Comparison of ENCODE assay signal across 13 cellular contexts in genomic region chr14:103548463-103549351, GRCh38. TPM values are rescaled to one million over a fixed set of nuclear protein-coding genes. Genes with fewer than 3 reads are reported as not detected.
DNase-seq lines count a peak whose midpoint lies in the region; ATAC-seq and TF ChIP-seq lines count a peak whose summit lies in the region.
"Had no signal": no experiment of that assay in that cellular context is flagged by ENCODE, and none has a peak within 500 bp of the region (broad histone marks: within the 10 kb centered on the region; RNA-seq: fewer than 3 reads in every experiment).

No MANE protein-coding gene starts in this region.

- H3K27me3 ChIP-seq in body of pancreas (no peaks in the 10 kb centered on the region), left ventricle myocardium inferior (ENCODE audit: low read depth) (no peaks in the 10 kb centered on the region), WERI-Rb-1 (ENCODE audit: insufficient read depth, low read depth, severe bottlenecking) (no peaks in the 10 kb centered on the region)
- H3K27me3 ChIP-seq: gastrocnemius medialis, uterus had no signal

- DNase-seq in body of pancreas = peak in 1 of 4 donors; percentile 10
- DNase-seq in left ventricle myocardium inferior = peak; percentile 15
- peak in 28 of 49 donors; percentile 38 to 84 (median 64) for DNase-seq in substantia nigra (lab: John Stamatoyannopoulos, UW)
- no peak for DNase-seq in NCI-H748 (lab: John Stamatoyannopoulos, UW; ENCODE audit: unreplicated experiment)
- DNase-seq in WERI-Rb-1 = no peak
- DNase-seq: activated naive CD4-positive, alpha-beta T cell treated with anti-CD3 and anti-CD28 coated beads, Interleukin-2, amount 10 ng/mL, durations not matched to agents 7 days and 5 days; gastrocnemius medialis; NCI-H1417 treated with DMSO at 0.1 percent for 48 hours; NCI-H446 treated with DMSO at 0.1 percent for 48 hours; PC-3; stimulated activated CD4-positive, alpha-beta T cell treated with anti-CD3 and anti-CD28 coated beads, Interleukin-2, amount 100 ng/mL, for 48 hours had no signal

- no peaks in the 10 kb centered on the region for H3K36me3 ChIP-seq in body of pancreas (replicated peaks in 1 of 2; ENCODE audit: insufficient read depth in 1 of 2, low read depth in 2 of 2)
- no peaks in the 10 kb centered on the region for H3K36me3 ChIP-seq in left ventricle myocardium inferior
- H3K36me3 ChIP-seq in WERI-Rb-1 = no peaks in the 10 kb centered on the region
- H3K36me3 ChIP-seq: gastrocnemius medialis, uterus had no signal

- no peak for TF ChIP-seq CTCF in body of pancreas (IDR thresholded peaks at IDR 0.05)
- no peak for TF ChIP-seq CTCF in left ventricle myocardium inferior (IDR thresholded peaks at IDR 0.05; ENCODE audit: borderline replicate concordance)
- no peak for TF ChIP-seq CTCF in WERI-Rb-1 (IDR thresholded peaks at IDR 0.05; ENCODE audit: low read depth, low read length)

- H3K9me3 ChIP-seq in body of pancreas (no peaks in the 10 kb centered on the region), left ventricle myocardium inferior (replicated peaks) (no peaks in the 10 kb centered on the region), WERI-Rb-1 (ENCODE audit: severe bottlenecking) (no peaks in the 10 kb centered on the region)
- H3K9me3 ChIP-seq: gastrocnemius medialis, uterus had no signal

- H3K27ac ChIP-seq in body of pancreas (peak overlapping the region; percentile 39 to 81 (median 76)), left ventricle myocardium inferior (replicated peaks) (peak overlapping the region; percentile 99), substantia nigra (ENCODE audit: low read depth, low read length, poor library complexity, severe bottlenecking) (peak overlapping the region; percentile 98), WERI-Rb-1 (no peak overlapping the region)

- WGBS in body of pancreas, 2 donors = 72 to 84% methylated on average over 7 to 25 of the region's 27 CpGs

- intact Hi-C loops in body of pancreas (cut with DNase I) = no loop called here
- intact Hi-C loops in left ventricle myocardium inferior (cut with micrococcal nuclease) = loop anchor here (5.0 kb wide), 1 partner anchor 51 kb away; no protein-coding TSS in a partner anchor

- no peak for ATAC-seq in body of pancreas
- ATAC-seq in GM21526 (IDR thresholded peaks at IDR 0.05; ENCODE audit: low FRiP score, unreplicated experiment) = no peak
- ATAC-seq: gastrocnemius medialis, PC-3 had no signal

- H3K4me3 ChIP-seq in body of pancreas = no peak overlapping the region
- no peak overlapping the region for H3K4me3 ChIP-seq in left ventricle myocardium inferior
- H3K4me3 ChIP-seq in WERI-Rb-1 (ENCODE audit: low read depth, low read length) = no peak overlapping the region
- H3K4me3 ChIP-seq: gastrocnemius medialis, uterus had no signal

- TF ChIP-seq POLR2A in body of pancreas (IDR thresholded peaks at IDR 0.05) = no peak

- H3K4me1 ChIP-seq in body of pancreas (peaks cover 20% of the 10 kb centered on the region), left ventricle myocardium inferior (peaks cover 73% of the 10 kb centered on the region)

RNA-seq across cellular contexts. Expression of gene BAG5, which starts 13.8 kb away (rescaled TPM):
- 10 to 100 TPM in 1 of 2 donors, 1 to 10 TPM in 1; 9.9 to 11.9 TPM for total RNA-seq in body of pancreas
- 16.7 TPM for total RNA-seq in left ventricle myocardium inferior

RNA-seq across cellular contexts. Expression of gene COA8, which starts 14.1 kb away (rescaled TPM):
- 10 to 100 TPM; 15.2 to 32.2 TPM for total RNA-seq in body of pancreas
- 48.3 TPM for total RNA-seq in left ventricle myocardium inferior

RNA-seq across cellular contexts. Expression of gene TRMT61A, which starts 19.7 kb away (rescaled TPM):
- total RNA-seq in body of pancreas (10 to 100 TPM in 1 of 2 donors, 1 to 10 TPM in 1; 7.9 to 10.4 TPM), left ventricle myocardium inferior (5.9 TPM)

RNA-seq across cellular contexts. Expression of gene CKB, which starts 26.1 kb away (rescaled TPM):
- total RNA-seq in body of pancreas (100 to 1,000 TPM in 1 of 2 donors, 10 to 100 TPM in 1; 92.1 to 146 TPM), left ventricle myocardium inferior (661 TPM)

Comparison
In these comparisons a context has a peak if more than half of its experiments do, and no peak if none do; other contexts are left out.
1. DNase-seq: peak in left ventricle myocardium inferior (single experiment) and substantia nigra (28 of 49); none in NCI-H748 (single experiment) and WERI-Rb-1 (single experiment).